8 cellular contexts compared by ENCODE assay signal in genomic region chr6:37257320-37257633, GRCh38. TPM values are rescaled to one million over a fixed set of nuclear protein-coding genes. Genes with fewer than 3 reads are reported as not detected.
A peak's percentile ranks its signal among the peaks of the same experiment; 100 is the strongest.
DNase-seq lines count a peak whose midpoint lies in the region; ATAC-seq and TF ChIP-seq lines count a peak whose summit lies in the region.

No MANE protein-coding gene starts in this region.

- CTCF ChIA-PET in HCT116 (lab: Charles Lee) (interaction anchor here (1.1 to 1.2 kb wide), 2 partner anchors 68 to 239 kb away, joined by 3 to 5 read pairs; no protein-coding TSS in a partner anchor), WTC11 (lab: Charles Lee) (interaction anchor here (0.6 to 1.8 kb wide), 9 partner anchors 9 to 279 kb away, joined by 3 to 8 read pairs (median 3); partner anchors contain the start of gene PIM1)

- H3K27me3 Mint-ChIP-seq in WTC11 (ENCODE audit: low read depth) (peaks cover 4% of the 10 kb centered on the region), glutamatergic neuron (ENCODE audit: unreplicated experiment) (peaks cover 4% of the 10 kb centered on the region)

- H3K4me1 ChIP-seq in HCT116 (ENCODE audit: control insufficient read depth in 1 of 2, insufficient read depth in 2 of 2, low read length in 2 of 2), result peaks cover 8 to 14% of the 10 kb centered on the region in 2 experiments; a peak in 3 of 4 replicates

- no peaks in the 10 kb centered on the region; a peak in 1 of 4 replicates for H3K36me3 ChIP-seq in HCT116 (ENCODE audit: control insufficient read depth in 1 of 2, insufficient read depth in 2 of 2, low read length in 2 of 2)

- TF ChIP-seq RAD21 in HCT116 (IDR thresholded peaks at IDR 0.05; ENCODE audit: low read depth), result no peak

- RAD21 ChIA-PET in HCT116 (lab: Charles Lee; ENCODE audit: low non-redundant PET in 1 of 2, low total read pairs in 2 of 2, uncharacterized antibody in 2 of 2, unreplicated experiment in 2 of 2), result no interaction called here

- H3K79me2 ChIP-seq in HCT116 (ENCODE audit: insufficient read depth, low read length), result peaks cover 44% of the 10 kb centered on the region

- H3K27me3 ChIP-seq in HCT116 (ENCODE audit: insufficient read depth, low read length), result no peaks in the 10 kb centered on the region

- H3K9me3 Mint-ChIP-seq in WTC11, result no peaks in the 10 kb centered on the region
- no peaks in the 10 kb centered on the region for H3K9me3 Mint-ChIP-seq in glutamatergic neuron (ENCODE audit: unreplicated experiment)

- no peak overlapping the region for H3K27ac ChIP-seq in HCT116 (ENCODE audit: low read depth, low read length)

- H3K4me3 ChIP-seq in HCT116 (replicated peaks in 1 of 2; ENCODE audit: low read depth in 1 of 2, low read length in 2 of 2) (peak overlapping the region; percentile 73 to 96), skeletal muscle cell (ENCODE audit: low read depth, low read length) (peak overlapping the region; percentile 98)

- no TSS peak for BruUV-seq in HCT116 (replicated peaks; lab: Mats Ljungman, UMichigan)

- ATAC-seq in HCT116 (peak; percentile 6), WTC11 (no peak), GM21619 (IDR thresholded peaks at IDR 0.05; ENCODE audit: unreplicated experiment) (no peak)

- peak overlapping the region; percentile 85 for H3K4me2 ChIP-seq in HCT116 (ENCODE audit: low read length)

- POLR2A ChIA-PET in HCT116 (lab: Charles Lee) (interaction anchor here (0.8 to 1.9 kb wide), 7 partner anchors 9 to 68 kb away, joined by 3 to 10 read pairs (median 4); no protein-coding TSS in a partner anchor), WTC11 (lab: Charles Lee) (interaction anchor here (0.7 to 2.2 kb wide), 6 partner anchors 9 to 271 kb away, joined by 3 to 10 read pairs (median 5); partner anchors contain the start of gene MTCH1)

- no peaks in the 10 kb centered on the region for H3K9me2 ChIP-seq in HCT116 (ENCODE audit: insufficient read depth)

- DNase-seq in HCT116 (ENCODE audit: low read depth, low spot score) (no peak), WTC11 (ENCODE audit: low spot score) (no peak), glutamatergic neuron (no peak), skeletal muscle cell (ENCODE audit: low read depth) (no peak), AG08395 (ENCODE audit: low spot score) (no peak), NCI-H526 (lab: John Stamatoyannopoulos, UW) (no peak), medulla oblongata (ENCODE audit: extremely low spot score) (no peak)

- intact Hi-C loops in HCT116 (cut with micrococcal nuclease), result no loop called here

- peak overlapping the region; percentile 96 for H3K9ac ChIP-seq in HCT116 (ENCODE audit: low read length)

- H3K4me3 Mint-ChIP-seq in WTC11, result peak overlapping the region; percentile 99
- H3K4me3 Mint-ChIP-seq in glutamatergic neuron (ENCODE audit: unreplicated experiment), result peak overlapping the region; percentile 95

- TF ChIP-seq CTCF in HCT116 (IDR thresholded peaks at IDR 0.05 in 2 of 3, conservative IDR thresholded peaks at IDR 0.05 in 1 of 3; ENCODE audit: borderline replicate concordance in 1 of 3, insufficient read depth in 1 of 3, low read depth in 2 of 3, low read length in 2 of 3), result no peak
- TF ChIP-seq CTCF in WTC11 (IDR thresholded peaks at IDR 0.05), result no peak
- TF ChIP-seq CTCF in glutamatergic neuron (IDR thresholded peaks at IDR 0.05; ENCODE audit: partially characterized antibody, unreplicated experiment), result no peak

- peaks cover 36% of the 10 kb centered on the region for H3K4me1 Mint-ChIP-seq in WTC11
- peaks cover 5% of the 10 kb centered on the region for H3K4me1 Mint-ChIP-seq in glutamatergic neuron (ENCODE audit: low read depth, unreplicated experiment)

- H3K36me3 Mint-ChIP-seq in WTC11 (no peaks in the 10 kb centered on the region), glutamatergic neuron (ENCODE audit: unreplicated experiment) (no peaks in the 10 kb centered on the region)

- no peaks in the 10 kb centered on the region for H4K20me1 ChIP-seq in HCT116 (ENCODE audit: insufficient read depth)

- TF ChIP-seq POLR2A in HCT116 (IDR thresholded peaks at IDR 0.05; ENCODE audit: borderline replicate concordance, extremely low read depth, insufficient read depth, insufficient read length), result no peak

- H3K9me3 ChIP-seq in HCT116 (ENCODE audit: control insufficient read depth in 1 of 2, insufficient read depth in 1 of 2, low read depth in 1 of 2, low read length in 2 of 2), result no peaks in the 10 kb centered on the region

- H3K27ac Mint-ChIP-seq in WTC11 (no peak overlapping the region), glutamatergic neuron (ENCODE audit: unreplicated experiment) (no peak overlapping the region)

- H2AFZ ChIP-seq in HCT116 (ENCODE audit: low read depth, low read length, poor library complexity, severe bottlenecking), result peak overlapping the region; percentile 96

TF ChIP-seq in HCT116, 20 proteins besides CTCF, POLR2A, EP300 and RAD21:
- TF ChIP-seq POLR2AphosphoS5 (IDR thresholded peaks at IDR 0.05; ENCODE audit: low read depth, low read length) (peak; percentile 45; the same call in 1 of the 2 replicates), JUND (IDR thresholded peaks at IDR 0.05) (no peak)

TF ChIP-seq in WTC11, 78 proteins besides CTCF, POLR2A, EP300 and RAD21:
- no peak for TF ChIP-seq FOXP1 (CRISPR knock-in tag; IDR thresholded peaks at IDR 0.05; ENCODE audit: borderline replicate concordance)
- TF ChIP-seq ZNF138 (CRISPR knock-in tag; conservative IDR thresholded peaks at IDR 0.05), result no peak
- no peak for TF ChIP-seq ZNF396 (CRISPR knock-in tag; IDR thresholded peaks at IDR 0.05; ENCODE audit: borderline replicate concordance)
- no peak for TF ChIP-seq TCF7 (CRISPR knock-in tag; IDR thresholded peaks at IDR 0.05; ENCODE audit: low read depth)
- no peak for TF ChIP-seq ZNF121 (CRISPR knock-in tag; IDR thresholded peaks at IDR 0.05)
- TF ChIP-seq TEAD4 (CRISPR knock-in tag; IDR thresholded peaks at IDR 0.05), result no peak
- TF ChIP-seq, protein P1, sequence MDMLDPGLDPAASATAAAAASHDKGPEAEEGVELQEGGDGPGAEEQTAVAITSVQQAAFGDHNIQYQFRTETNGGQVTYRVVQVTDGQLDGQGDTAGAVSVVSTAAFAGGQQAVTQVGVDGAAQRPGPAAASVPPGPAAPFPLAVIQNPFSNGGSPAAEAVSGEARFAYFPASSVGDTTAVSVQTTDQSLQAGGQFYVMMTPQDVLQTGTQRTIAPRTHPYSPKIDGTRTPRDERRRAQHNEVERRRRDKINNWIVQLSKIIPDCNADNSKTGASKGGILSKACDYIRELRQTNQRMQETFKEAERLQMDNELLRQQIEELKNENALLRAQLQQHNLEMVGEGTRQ (CRISPR knock-in tag; IDR thresholded peaks at IDR 0.05), result no peak

RNA-seq across cellular contexts. Expression of gene TBC1D22B, which starts 0.3 kb away (rescaled TPM):
- total RNA-seq in HCT116 (2021; ENCODE audit: unreplicated experiment) (9.1 TPM), WTC11 (2021) (16.4 to 18.7 TPM (median 16.7 TPM) in 3 replicates), glutamatergic neuron (ENCODE audit: unreplicated experiment) (10.2 TPM)
- 7.0 and 7.7 TPM in 2 replicates for polyA plus RNA-seq in HCT116 (2012)

RNA-seq across cellular contexts. Expression of gene TMEM217, which starts 0.7 kb away (rescaled TPM):
- 0.98 TPM for total RNA-seq in HCT116 (2021; ENCODE audit: unreplicated experiment)
- polyA plus RNA-seq in HCT116 (2012), result 0.36 and 0.72 TPM in 2 replicates
- 0.55 to 0.99 TPM (median 0.61 TPM) in 3 replicates for total RNA-seq in WTC11 (2021)
- not detected for total RNA-seq in glutamatergic neuron (ENCODE audit: unreplicated experiment)
